In the genomic region with DNA sequence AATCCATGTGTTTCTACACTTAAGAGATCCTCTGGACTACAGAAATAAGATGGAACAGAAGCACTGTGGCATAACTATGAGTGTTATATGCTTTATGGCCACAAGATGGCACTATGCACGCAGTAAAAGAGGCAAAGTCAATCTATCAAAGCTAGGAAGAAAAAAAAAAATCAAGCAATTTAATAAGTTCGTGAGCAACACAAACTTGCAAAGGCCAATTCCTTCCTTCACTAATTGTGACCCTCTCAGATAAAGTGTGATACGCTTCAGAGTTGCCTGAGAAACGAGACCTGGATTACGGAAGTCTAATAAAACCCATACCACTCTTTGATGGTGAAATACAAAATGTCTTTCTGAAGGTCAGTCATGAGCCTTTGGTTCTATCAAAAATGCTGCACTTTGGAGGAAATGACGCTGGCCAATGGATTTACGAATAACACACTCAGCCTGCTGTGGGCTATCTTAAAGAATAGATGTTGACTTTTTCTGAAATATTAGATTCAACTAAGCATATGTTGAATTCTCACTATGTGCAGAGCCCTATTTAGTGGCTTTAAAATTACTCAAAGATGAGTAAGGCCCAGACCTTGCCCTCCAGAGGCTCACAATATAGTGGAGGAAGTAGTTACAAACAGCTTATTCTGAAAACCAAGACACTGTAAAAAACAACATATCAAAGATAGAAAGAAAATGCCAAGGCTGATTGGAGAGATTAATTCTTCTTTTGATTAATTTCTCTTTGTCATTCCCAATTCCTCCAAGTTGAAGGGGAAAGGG, we compare ENCODE assay signal across 8 cellular contexts. TPM values are rescaled to one million over a fixed set of nuclear protein-coding genes. Genes with fewer than 3 reads are reported as not detected.
A peak's percentile ranks its signal among the peaks of the same experiment; 100 is the strongest.
DNase-seq lines count a peak whose midpoint lies in the region; ATAC-seq and TF ChIP-seq lines count a peak whose summit lies in the region.

No MANE protein-coding gene starts in this region.

- ATAC-seq in DND-41 (ENCODE audit: insufficient read depth, low read depth): peak; percentile 76; the same call in 2 of the 3 replicates
- peak; percentile 69 for ATAC-seq in GM19463 (IDR thresholded peaks at IDR 0.05; ENCODE audit: unreplicated experiment)

- no peaks in the 10 kb centered on the region for H3K27me3 ChIP-seq in DND-41 (ENCODE audit: insufficient read depth, low read length, poor library complexity)
- H3K27me3 ChIP-seq in Peyer's patch: no peaks in the 10 kb centered on the region
- peaks cover 4% of the 10 kb centered on the region for H3K27me3 ChIP-seq in kidney epithelial cell (ENCODE audit: control insufficient read depth, insufficient read depth, low read length)

- no peaks in the 10 kb centered on the region for H3K36me3 ChIP-seq in DND-41 (ENCODE audit: insufficient read depth, low read length)
- no peaks in the 10 kb centered on the region for H3K36me3 ChIP-seq in Peyer's patch
- no peaks in the 10 kb centered on the region for H3K36me3 ChIP-seq in kidney epithelial cell (ENCODE audit: control insufficient read depth, insufficient read depth, low read length)

- H3K9me3 ChIP-seq in DND-41 (ENCODE audit: insufficient read depth, low read length, severe bottlenecking) (no peaks in the 10 kb centered on the region), Peyer's patch (no peaks in the 10 kb centered on the region)

- TF ChIP-seq POLR2A in Peyer's patch (IDR thresholded peaks at IDR 0.05): no peak

- DNase-seq in DND-41 (peak; percentile 50), KG1 (lab: John Stamatoyannopoulos, UW) (peak; percentile 58), Peyer's patch (peak in 1 of 3 donors; percentile 71), kidney epithelial cell (ENCODE audit: low read depth) (peak; percentile 23)
- DNase-seq in central memory CD4-positive, alpha-beta T cell: peak; percentile 19
- DNase-seq in stimulated activated CD4-positive, alpha-beta T cell treated with anti-CD3 and anti-CD28 coated beads, TNF-alpha, amount 100 ng/mL, for 24 hours (ENCODE audit: low read depth in 3 of 3): peak; percentile 1 to 6 (median 4)
- no peak for DNase-seq in activated effector memory CD4-positive, alpha-beta T cell treated with anti-CD3 and anti-CD28 coated beads, Interleukin-2, amount 50 U/mL, for 16 hours

- H4K20me1 ChIP-seq in DND-41 (ENCODE audit: insufficient read depth, low read length): no peaks in the 10 kb centered on the region

- H3K4me3 ChIP-seq in DND-41 (ENCODE audit: low read depth in 1 of 2, low read length in 2 of 2): no peak overlapping the region
- H3K4me3 ChIP-seq in Peyer's patch: no peak overlapping the region
- no peak overlapping the region for H3K4me3 ChIP-seq in kidney epithelial cell (ENCODE audit: low read depth, low read length)

- H3K27ac ChIP-seq in DND-41 (ENCODE audit: low read length) (no peak overlapping the region), Peyer's patch (no peak overlapping the region)

- H3K79me2 ChIP-seq in DND-41 (ENCODE audit: insufficient read depth, low read length): no peaks in the 10 kb centered on the region

- H2AFZ ChIP-seq in DND-41 (ENCODE audit: low read depth, low read length): no peak overlapping the region

- H3K4me1 ChIP-seq in DND-41 (ENCODE audit: insufficient read depth, low read length) (no peaks in the 10 kb centered on the region), Peyer's patch (no peaks in the 10 kb centered on the region)

- no peak overlapping the region for H3K9ac ChIP-seq in DND-41 (ENCODE audit: low read depth, low read length)

- TF ChIP-seq CTCF in DND-41 (IDR thresholded peaks at IDR 0.05; ENCODE audit: borderline replicate concordance, extremely low read depth, low read length, poor library complexity, severe bottlenecking): peak; percentile 89
- peak; percentile 44 to 91 (median 86) for TF ChIP-seq CTCF in Peyer's patch (IDR thresholded peaks at IDR 0.05)
- peak; percentile 62 for TF ChIP-seq CTCF in kidney epithelial cell (IDR thresholded peaks at IDR 0.05; ENCODE audit: insufficient read depth, low read length, poor library complexity, severe bottlenecking)

- no peak overlapping the region for H3K4me2 ChIP-seq in DND-41 (ENCODE audit: insufficient read depth, low read length)

RNA-seq across cellular contexts. Expression of gene TTR, which starts 35.5 kb away (rescaled TPM):
- 1 to 10 TPM in 1 of 4 donors, not detected in 3; 2.5 TPM for total RNA-seq in Peyer's patch
- not detected in 2 replicates for total RNA-seq in kidney epithelial cell

RNA-seq across cellular contexts. Expression of gene DSG2, which starts 58.2 kb away (rescaled TPM):
- total RNA-seq in Peyer's patch (100 to 1,000 TPM in 3 of 4 donors, 10 to 100 TPM in 1; 19.8 to 173 (median 128) TPM), kidney epithelial cell (154 and 155 TPM in 2 replicates)
